Comparison of ENCODE assay signal across 32 cellular contexts in the genomic region with DNA sequence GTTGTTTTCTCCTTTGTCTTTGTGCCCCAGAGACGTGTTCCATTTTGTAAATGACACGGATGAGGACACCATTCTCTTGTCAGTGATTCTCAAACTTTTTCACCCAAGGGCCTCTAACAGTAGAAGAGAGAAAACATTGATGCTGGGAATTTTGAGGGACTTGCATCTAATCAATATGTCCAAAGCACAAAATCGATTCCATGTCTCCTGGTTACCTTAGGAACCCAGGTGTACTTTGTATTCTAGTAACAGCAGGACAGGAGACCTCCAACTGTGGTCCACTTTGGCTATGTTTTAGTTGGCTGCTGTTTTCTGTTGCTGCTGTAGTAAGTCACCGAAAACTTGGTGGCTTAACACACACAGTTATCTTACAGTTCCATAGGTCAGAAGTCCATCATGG.
"Had no signal": no experiment of that assay in that cellular context is flagged by ENCODE, and none has a peak within 500 bp of the region (broad histone marks: within the 10 kb centered on the region; RNA-seq: fewer than 3 reads in every experiment).

No MANE protein-coding gene starts in this region.

- H3K9me3 Mint-ChIP-seq: activated B cell treated with CpG ODN at 0.5 μM for 24 hours; activated CD8-positive, alpha-beta T cell treated with anti-CD3 and anti-CD28 coated beads for 36 hours; activated T-cell treated with anti-CD3 and anti-CD28 coated beads, Interleukin-2, amount 50 U/mL, for 4 hours; activated T-helper 17 cell treated with anti-CD3 and anti-CD28 coated beads, Interleukin-2, amount 50 U/mL, for 72 hours; T-cell; T-helper 1 cell treated with Interleukin-12 subunit alpha and Interleukin-12 subunit beta and Interleukin-4 antibody, amounts not matched to agents 30 μg/mL and 1 μg/mL, for 36 hours had no signal

- H3K27ac ChIP-seq: brain microvascular endothelial cell, epithelial cell of prostate, esophagus squamous epithelium, gastroesophageal sphincter, WERI-Rb-1 had no signal

- H3K4me3 ChIP-seq: esophagus squamous epithelium, gastroesophageal sphincter had no signal

- DNase-seq: activated B cell treated with CpG ODN at 0.5 μM for 24 hours; activated CD4-positive, alpha-beta T cell treated with anti-CD3 and anti-CD28 coated beads for 48 hours; activated CD4-positive, alpha-beta T cell treated with anti-CD3 and anti-CD28 coated beads, Interleukin-2, amount 50 U/mL, for 1 hour; activated CD4-positive, alpha-beta T cell treated with anti-CD3 and anti-CD28 coated beads, Interleukin-2, amount 50 U/mL, for 48 hours; activated CD8-positive, alpha-beta memory T cell treated with anti-CD3 and anti-CD28 coated beads for 24 hours; activated CD8-positive, alpha-beta T cell treated with anti-CD3 and anti-CD28 coated beads for 36 hours; activated effector memory CD4-positive, alpha-beta T cell treated with Interleukin-2 at 50 U/mL for 16 hours; activated gamma-delta T cell treated with Interleukin-2 at 50 U/mL for 16 hours; activated naive CD4-positive, alpha-beta T cell treated with anti-CD3 and anti-CD28 coated beads, Interleukin-2, amount 50 U/mL, for 16 hours; activated naive CD4-positive, alpha-beta T cell treated with Interleukin-2 at 50 U/mL for 16 hours; activated T-cell treated with anti-CD3 and anti-CD28 coated beads, Interleukin-2, amount 50 U/mL, for 4 hours; amniotic stem cell; anterior cingulate cortex; brain microvascular endothelial cell; caudate nucleus; effector CD8-positive, alpha-beta T cell; esophagus squamous epithelium; foreskin melanocyte; head of caudate nucleus; T-cell; T-helper 9 cell; WERI-Rb-1 had no signal

- H3K27me3 Mint-ChIP-seq: activated CD8-positive, alpha-beta T cell treated with anti-CD3 and anti-CD28 coated beads for 36 hours; activated naive CD8-positive, alpha-beta T cell had no signal

- H3K4me3 Mint-ChIP-seq: activated B cell treated with CpG ODN at 0.5 μM for 24 hours; activated CD8-positive, alpha-beta T cell treated with anti-CD3 and anti-CD28 coated beads for 36 hours; activated naive CD8-positive, alpha-beta T cell; activated T-cell treated with anti-CD3 and anti-CD28 coated beads, Interleukin-2, amount 50 U/mL, for 4 hours; activated T-helper 17 cell treated with anti-CD3 and anti-CD28 coated beads, Interleukin-2, amount 50 U/mL, for 72 hours; T-cell; T-helper 1 cell treated with Interleukin-12 subunit alpha and Interleukin-12 subunit beta and Interleukin-4 antibody, amounts not matched to agents 30 μg/mL and 1 μg/mL, for 36 hours had no signal

- H3K4me1 Mint-ChIP-seq: activated T-helper 17 cell treated with anti-CD3 and anti-CD28 coated beads, Interleukin-2, amount 50 U/mL, for 72 hours; T-cell had no signal

- H3K36me3 ChIP-seq: brain microvascular endothelial cell, esophagus squamous epithelium, gastroesophageal sphincter, WERI-Rb-1 had no signal

- H3K27ac Mint-ChIP-seq: activated B cell treated with CpG ODN at 0.5 μM for 24 hours; activated CD8-positive, alpha-beta T cell treated with anti-CD3 and anti-CD28 coated beads for 36 hours; activated naive CD8-positive, alpha-beta T cell; activated T-helper 17 cell treated with anti-CD3 and anti-CD28 coated beads, Interleukin-2, amount 50 U/mL, for 72 hours; T-cell; T-helper 1 cell treated with Interleukin-12 subunit alpha and Interleukin-12 subunit beta and Interleukin-4 antibody, amounts not matched to agents 30 μg/mL and 1 μg/mL, for 36 hours had no signal

- H3K9me3 ChIP-seq: esophagus squamous epithelium, gastroesophageal sphincter had no signal

- H3K27me3 ChIP-seq: brain microvascular endothelial cell, gastroesophageal sphincter had no signal

- H3K4me1 ChIP-seq: esophagus squamous epithelium, gastroesophageal sphincter had no signal

- ATAC-seq: activated CD4-positive, CD25-positive, alpha-beta regulatory T cell treated with anti-CD3 and anti-CD28 coated beads, Interleukin-2, amount 50 U/mL, for 24 hours; activated CD8-positive, alpha-beta T cell treated with anti-CD3 and anti-CD28 coated beads for 36 hours; activated T-cell treated with anti-CD3 and anti-CD28 coated beads, Interleukin-2, amount 50 U/mL, for 4 hours; activated T-helper 17 cell treated with anti-CD3 and anti-CD28 coated beads, Interleukin-2, amount 50 U/mL, for 72 hours; gastroesophageal sphincter; T-cell had no signal

- FAIRE-seq: astrocyte, colon, endometrium, endothelial cell of umbilical vein had no signal
